16 cellular contexts compared by ENCODE assay signal in the genomic region with DNA sequence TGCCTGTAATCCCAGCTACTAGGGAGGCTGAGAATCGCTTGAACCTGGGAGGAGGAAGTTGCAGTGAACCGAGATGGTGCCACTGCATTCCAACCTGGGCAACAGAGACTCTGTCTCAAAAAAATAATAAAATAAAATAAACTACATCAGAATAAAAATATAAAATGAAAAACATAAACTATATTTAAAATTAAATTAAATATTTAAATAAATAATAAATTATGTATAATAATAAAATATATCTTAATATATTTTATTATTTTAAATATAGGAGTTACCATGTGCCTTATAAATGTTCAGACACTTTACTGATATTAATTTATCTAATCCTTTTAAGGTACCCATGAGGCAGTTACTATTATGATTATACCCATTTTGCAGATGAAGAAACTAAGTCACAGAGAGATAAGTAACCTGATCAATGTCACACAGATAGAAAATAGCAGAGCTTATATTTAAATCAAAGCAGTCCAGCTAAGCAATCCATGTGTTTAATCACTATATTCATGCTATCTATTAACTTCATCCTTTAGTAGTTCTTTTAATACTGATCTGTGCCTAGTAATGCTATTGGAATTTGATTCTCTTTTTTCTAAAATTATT. TPM values are rescaled to one million over a fixed set of nuclear protein-coding genes. Genes with fewer than 3 reads are reported as not detected.
DNase-seq lines count a peak whose midpoint lies in the region; ATAC-seq, FAIRE-seq and TF ChIP-seq lines count a peak whose summit lies in the region.
"Had no signal": no experiment of that assay in that cellular context is flagged by ENCODE, and none has a peak within 500 bp of the region (broad histone marks: within the 10 kb centered on the region; RNA-seq: fewer than 3 reads in every experiment).

No MANE protein-coding gene starts in this region.

- peaks cover 16% of the 10 kb centered on the region for H3K36me3 Mint-ChIP-seq in WTC11

- no peaks in the 10 kb centered on the region for H3K79me2 ChIP-seq in HCT116 (ENCODE audit: insufficient read depth, low read length)

- peaks cover 22% of the 10 kb centered on the region for H3K9me3 Mint-ChIP-seq in WTC11
- H3K9me3 Mint-ChIP-seq: CD4-positive, alpha-beta T cell had no signal

- no peaks in the 10 kb centered on the region for H3K4me1 Mint-ChIP-seq in WTC11
- H3K4me1 Mint-ChIP-seq: H9 had no signal

- no peaks in the 10 kb centered on the region for H3K4me1 ChIP-seq in HCT116 (ENCODE audit: control insufficient read depth in 1 of 2, insufficient read depth in 2 of 2, low read length in 2 of 2)
- H3K4me1 ChIP-seq in small intestine (ENCODE audit: control insufficient read depth in 2 of 2, insufficient read depth in 1 of 2, low read depth in 1 of 2, low read length in 1 of 2), result no peaks in the 10 kb centered on the region
- H3K4me1 ChIP-seq: A549, Caco-2 had no signal

- no peak overlapping the region for H3K4me3 ChIP-seq in HCT116 (replicated peaks in 1 of 2; ENCODE audit: low read depth in 1 of 2, low read length in 2 of 2)
- H3K4me3 ChIP-seq in small intestine (ENCODE audit: low read depth in 1 of 2, low read length in 2 of 2), result no peak overlapping the region
- H3K4me3 ChIP-seq: A549 had no signal

- POLR2A ChIA-PET in HCT116 (lab: Charles Lee) (no interaction called here), WTC11 (lab: Charles Lee) (no interaction called here)

- CTCF ChIA-PET in HCT116 (lab: Charles Lee) (no interaction called here), WTC11 (lab: Charles Lee) (no interaction called here)

- H3K27me3 ChIP-seq in HCT116 (ENCODE audit: insufficient read depth, low read length), result no peaks in the 10 kb centered on the region
- H3K27me3 ChIP-seq in small intestine (ENCODE audit: control insufficient read depth in 2 of 2, insufficient read depth in 2 of 2, low read length in 2 of 2), result no peaks in the 10 kb centered on the region

- no peaks in the 10 kb centered on the region for H3K9me2 ChIP-seq in HCT116 (ENCODE audit: insufficient read depth)

- H4K20me1 ChIP-seq in HCT116 (ENCODE audit: insufficient read depth), result no peaks in the 10 kb centered on the region

- intact Hi-C loops in HCT116 (cut with micrococcal nuclease), result no loop called here

- H3K4me2 ChIP-seq in HCT116 (ENCODE audit: low read length), result no peak overlapping the region
- H3K4me2 ChIP-seq: A549 had no signal

- H3K27ac ChIP-seq in HCT116 (ENCODE audit: low read depth, low read length) (no peak overlapping the region), small intestine (ENCODE audit: low read depth in 1 of 2, low read length in 1 of 2) (no peak overlapping the region)
- H3K27ac ChIP-seq: A549, C4-2B had no signal

- H3K9ac ChIP-seq in HCT116 (ENCODE audit: low read length), result no peak overlapping the region

- FAIRE-seq in endometrium (lab: Jason Lieb, UNC) (peak; percentile 48), small intestine (lab: Jason Lieb, UNC) (peak; percentile 80)
- FAIRE-seq: D721Med had no signal

- no peak for TF ChIP-seq CTCF in HCT116 (IDR thresholded peaks at IDR 0.05 in 2 of 3, conservative IDR thresholded peaks at IDR 0.05 in 1 of 3; ENCODE audit: borderline replicate concordance in 1 of 3, insufficient read depth in 1 of 3, low read depth in 2 of 3, low read length in 2 of 3)
- no peak for TF ChIP-seq CTCF in WTC11 (IDR thresholded peaks at IDR 0.05)

- no peak for TF ChIP-seq RAD21 in HCT116 (IDR thresholded peaks at IDR 0.05; ENCODE audit: low read depth)

- H3K36me3 ChIP-seq in HCT116 (ENCODE audit: control insufficient read depth in 1 of 2, insufficient read depth in 2 of 2, low read length in 2 of 2) (no peaks in the 10 kb centered on the region), small intestine (ENCODE audit: control insufficient read depth in 2 of 2, insufficient read depth in 2 of 2, low read length in 2 of 2) (no peaks in the 10 kb centered on the region)

- H3K27me3 Mint-ChIP-seq in WTC11 (ENCODE audit: low read depth), result no peaks in the 10 kb centered on the region

- no peaks in the 10 kb centered on the region for H3K9me3 ChIP-seq in HCT116 (ENCODE audit: control insufficient read depth in 1 of 2, insufficient read depth in 1 of 2, low read depth in 1 of 2, low read length in 2 of 2)
- H3K9me3 ChIP-seq in small intestine (ENCODE audit: control insufficient read depth, low read depth), result no peaks in the 10 kb centered on the region
- H3K9me3 ChIP-seq: A549, Caco-2 had no signal

- no TSS peak for BruUV-seq in HCT116 (replicated peaks; lab: Mats Ljungman, UMichigan)

- H3K27ac Mint-ChIP-seq in WTC11, result no peak overlapping the region
- H3K27ac Mint-ChIP-seq: CD4-positive, alpha-beta T cell; H9 had no signal

- 89 to 98% (median 95%) methylated on average over 2 of the region's 2 CpGs for WGBS in small intestine, 3 donors

- ATAC-seq in HCT116 (no peak), WTC11 (no peak), GM21367 (IDR thresholded peaks at IDR 0.05; ENCODE audit: unreplicated experiment) (no peak), HG03280 (IDR thresholded peaks at IDR 0.05; ENCODE audit: unreplicated experiment) (no peak)
- ATAC-seq: A549 had no signal

- TF ChIP-seq POLR2A in HCT116 (IDR thresholded peaks at IDR 0.05; ENCODE audit: borderline replicate concordance, extremely low read depth, insufficient read depth, insufficient read length), result no peak

- peak overlapping the region; percentile 58 for H2AFZ ChIP-seq in HCT116 (ENCODE audit: low read depth, low read length, poor library complexity, severe bottlenecking)

- RAD21 ChIA-PET in HCT116 (lab: Charles Lee; ENCODE audit: low non-redundant PET in 1 of 2, low total read pairs in 2 of 2, uncharacterized antibody in 2 of 2, unreplicated experiment in 2 of 2), result no interaction called here

- no peak for DNase-seq in HCT116 (ENCODE audit: low read depth, low spot score)
- no peak for DNase-seq in WTC11 (ENCODE audit: low spot score)
- no peak for DNase-seq in small intestine
- no peak for DNase-seq in NCI-H510A treated with DMSO at 0.1 percent for 48 hours (lab: John Stamatoyannopoulos, UW)
- DNase-seq: AML-193; Caco-2; CD4-positive, alpha-beta T cell; GDM1; GOT3; H9 had no signal

- no peak overlapping the region for H3K4me3 Mint-ChIP-seq in WTC11
- H3K4me3 Mint-ChIP-seq: CD4-positive, alpha-beta T cell; H9 had no signal

TF ChIP-seq in HCT116, 20 proteins besides CTCF, POLR2A, EP300 and RAD21 (continues in another document):
- TF ChIP-seq ELF1 (IDR thresholded peaks at IDR 0.05; ENCODE audit: borderline replicate concordance, low read depth), result no peak
- TF ChIP-seq SRF (IDR thresholded peaks at IDR 0.05; ENCODE audit: low read depth), result no peak
- TF ChIP-seq EZH2phosphoT487 (IDR thresholded peaks at IDR 0.05; ENCODE audit: borderline replicate concordance), result no peak
- TF ChIP-seq CBX3 (IDR thresholded peaks at IDR 0.05; ENCODE audit: low read depth), result no peak
- no peak for TF ChIP-seq TCF7L2 (IDR thresholded peaks at IDR 0.05; ENCODE audit: borderline replicate concordance, extremely low read depth, insufficient read depth, insufficient read length)
- no peak for TF ChIP-seq ZBTB33 (IDR thresholded peaks at IDR 0.05; ENCODE audit: extremely low read depth, insufficient replicate concordance, low read length)
- TF ChIP-seq ZFX (IDR thresholded peaks at IDR 0.05), result no peak

TF ChIP-seq in WTC11, 78 proteins besides CTCF, POLR2A, EP300 and RAD21:
- TF ChIP-seq JAZF1 (CRISPR knock-in tag; IDR thresholded peaks at IDR 0.05), result no peak
- TF ChIP-seq, protein P1, sequence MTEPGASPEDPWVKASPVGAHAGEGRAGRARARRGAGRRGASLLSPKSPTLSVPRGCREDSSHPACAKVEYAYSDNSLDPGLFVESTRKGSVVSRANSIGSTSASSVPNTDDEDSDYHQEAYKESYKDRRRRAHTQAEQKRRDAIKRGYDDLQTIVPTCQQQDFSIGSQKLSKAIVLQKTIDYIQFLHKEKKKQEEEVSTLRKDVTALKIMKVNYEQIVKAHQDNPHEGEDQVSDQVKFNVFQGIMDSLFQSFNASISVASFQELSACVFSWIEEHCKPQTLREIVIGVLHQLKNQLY (CRISPR knock-in tag; IDR thresholded peaks at IDR 0.05), result no peak
- peak; percentile 98 for TF ChIP-seq HMGA2 (CRISPR knock-in tag; IDR thresholded peaks at IDR 0.05)
- no peak for TF ChIP-seq MXD4 (CRISPR knock-in tag; IDR thresholded peaks at IDR 0.05; ENCODE audit: borderline replicate concordance)

RNA-seq across cellular contexts. Expression of gene MET, which starts 30.3 kb away (rescaled TPM):
- 200 TPM for total RNA-seq in HCT116 (2021; ENCODE audit: unreplicated experiment)
- 71.3 and 91.7 TPM in 2 replicates for polyA plus RNA-seq in HCT116 (2012)
- 9.4 to 12.8 TPM (median 11.6 TPM) in 3 replicates for total RNA-seq in WTC11 (2021)
- polyA plus RNA-seq in small intestine, result 10 to 100 TPM in 1 of 3 donors, 1 to 10 TPM in 2; 2.7 to 12.4 (median 4.1) TPM

Comparison
In these comparisons a context has a peak if more than half of its experiments do, and no peak if none do; other contexts are left out.
1. RNA of gene MET, which starts 30.3 kb away (total RNA-seq): 200 TPM in HCT116 (single experiment); 9.4 to 12.8 TPM in WTC11; every median in the first group is over 10 times any median in the second.